Comparison of ENCODE assay signal across 8 cellular contexts in the genomic region with DNA sequence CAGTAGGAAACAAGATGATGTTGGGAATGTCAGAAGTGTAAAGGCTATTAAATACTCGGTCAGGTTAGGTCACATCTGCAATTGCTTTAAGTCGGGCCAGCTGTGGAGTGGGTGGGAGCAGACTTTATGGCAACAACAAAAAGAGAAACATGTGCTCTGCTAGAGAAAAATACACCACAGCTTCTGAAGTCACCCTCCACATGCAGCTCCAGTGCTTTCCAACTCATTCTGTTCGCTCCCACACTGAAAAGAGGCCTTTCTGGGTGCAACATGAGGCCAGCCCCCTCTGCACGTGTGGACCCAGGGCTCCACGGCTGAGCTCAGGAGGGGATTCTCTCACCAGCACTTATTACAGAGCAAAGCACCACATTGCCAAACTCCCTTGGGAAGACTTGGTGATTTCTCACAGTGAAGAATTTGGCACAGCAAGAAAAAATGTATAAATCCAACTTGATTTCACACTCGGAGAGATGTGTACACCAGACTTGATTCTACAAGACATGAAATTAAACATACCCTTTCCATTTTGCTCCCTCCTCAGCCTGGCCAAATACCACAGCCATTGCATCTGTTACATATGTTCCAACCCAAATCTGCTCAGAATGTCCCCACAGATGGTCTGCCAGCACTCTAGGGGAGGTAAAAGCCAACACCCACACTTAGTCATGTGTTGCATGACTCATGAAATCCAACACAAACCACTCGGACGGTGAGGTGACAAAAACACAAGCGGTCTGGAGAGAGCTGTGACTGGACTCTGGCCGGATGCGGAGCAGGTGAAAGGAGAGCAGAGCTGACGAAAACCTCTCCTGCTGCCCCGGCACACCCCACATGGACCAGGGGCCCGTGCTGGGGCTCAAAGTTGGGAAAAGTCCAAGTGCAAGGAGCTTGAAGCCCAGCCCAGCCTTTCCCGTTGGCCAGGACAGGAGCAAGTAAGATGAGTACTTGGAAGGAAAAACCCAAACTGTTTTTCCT.
DNase-seq lines count a peak whose midpoint lies in the region; ATAC-seq and TF ChIP-seq lines count a peak whose summit lies in the region.

No MANE protein-coding gene starts in this region.

- H3K27me3 ChIP-seq in tibial artery = no peaks in the 10 kb centered on the region

- peak; percentile 80 for DNase-seq in HK-2 (ENCODE audit: unreplicated experiment)
- peak; percentile 94 for DNase-seq in kidney tubule cell (ENCODE audit: low spot score)
- DNase-seq in tibial artery = peak; percentile 86 to 93
- no peak for DNase-seq in NCI-H774 (lab: John Stamatoyannopoulos, UW)
- no peak for DNase-seq in NCI-H1417 treated with DMSO at 0.1 percent for 48 hours (lab: John Stamatoyannopoulos, UW)

- peaks cover 38% of the 10 kb centered on the region for H3K4me1 Mint-ChIP-seq in brain

- peaks cover 4% of the 10 kb centered on the region for H3K36me3 Mint-ChIP-seq in brain

- H3K4me1 ChIP-seq in tibial artery = peaks cover 0 to 83% (median 68%) of the 10 kb centered on the region in 4 donors

- H3K36me3 ChIP-seq in tibial artery = peaks cover 20 to 29% (median 21%) of the 10 kb centered on the region in 3 donors

- H3K4me3 Mint-ChIP-seq in brain = peak overlapping the region in 4 of 5 experiments; percentile 39 to 58 (median 50)

- no peaks in the 10 kb centered on the region for H3K9me3 ChIP-seq in tibial artery

- H3K9me3 Mint-ChIP-seq in brain = no peaks in the 10 kb centered on the region

- intact Hi-C loops in tibial artery (cut with DNase I; ENCODE audit: low total_unique reads) = no loop called here

- no peak for ATAC-seq in HG02642 (IDR thresholded peaks at IDR 0.05; ENCODE audit: poor library complexity, unreplicated experiment)
- no peak for ATAC-seq in GM21515 (IDR thresholded peaks at IDR 0.05; ENCODE audit: unreplicated experiment)

- TF ChIP-seq CTCF in brain (conservative IDR thresholded peaks at IDR 0.05) = no peak
- TF ChIP-seq CTCF in tibial artery (IDR thresholded peaks at IDR 0.05) = no peak

- peak overlapping the region; percentile 26 to 42 for H3K4me3 ChIP-seq in tibial artery

- H3K27ac Mint-ChIP-seq in brain = peak overlapping the region; percentile 25 to 92 (median 67)

- H3K27me3 Mint-ChIP-seq in brain = no peaks in the 10 kb centered on the region

- peak overlapping the region; percentile 81 to 89 for H3K27ac ChIP-seq in tibial artery

Comparison
In these comparisons a context has a peak if more than half of its experiments do, and no peak if none do; other contexts are left out.
1. DNase-seq: peak in HK-2 (single experiment), kidney tubule cell (single experiment) and tibial artery (2 of 2); none in NCI-H774 (single experiment) and NCI-H1417 treated with DMSO at 0.1 percent for 48 hours (single experiment).